ENCODE assay signal across 1 cellular context in the genomic region with DNA sequence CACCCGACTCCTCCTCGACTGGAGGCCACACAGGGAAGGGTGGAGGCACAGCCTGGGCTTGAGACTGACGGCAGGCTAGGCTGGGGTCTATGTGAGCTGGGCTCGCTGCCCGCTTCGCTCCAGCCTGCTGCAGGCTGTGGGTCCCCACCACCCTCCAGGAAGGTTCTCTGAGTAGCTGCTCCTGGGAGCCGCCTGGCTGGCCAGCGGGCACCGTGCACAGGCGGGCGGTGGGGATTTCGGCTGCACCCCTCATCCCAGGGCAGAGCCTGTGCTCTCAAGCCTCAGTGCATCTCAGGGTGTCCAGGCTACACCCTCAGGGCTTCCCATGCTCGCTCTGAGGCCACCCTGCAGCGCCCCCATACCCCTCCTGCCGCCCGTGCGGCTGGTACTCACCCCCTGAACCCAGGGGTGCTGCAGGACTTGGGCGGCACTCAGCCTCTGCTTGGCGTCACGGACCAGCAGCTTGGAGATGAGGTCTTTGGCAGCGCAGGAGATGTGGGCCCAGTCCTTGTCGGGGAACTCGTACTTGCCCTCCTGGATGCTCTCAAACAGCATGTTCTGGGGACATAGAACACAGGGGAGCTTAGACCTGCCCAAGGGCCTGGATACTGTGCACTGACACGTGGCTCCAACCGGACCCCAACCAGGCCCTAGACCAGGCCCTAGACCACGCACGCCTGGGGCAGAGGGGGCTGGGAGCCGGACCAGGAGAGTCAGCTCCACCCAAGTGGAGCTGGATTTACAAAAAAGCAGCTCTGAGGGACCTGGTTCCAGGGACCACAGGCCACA.
TF ChIP-seq lines count a peak whose summit lies in the region.

No MANE protein-coding gene starts in this region.

TF ChIP-seq in GM12878, 131 proteins besides CTCF, POLR2A, EP300 and RAD21:
- TF ChIP-seq ESRRA (IDR thresholded peaks at IDR 0.05; ENCODE audit: low read length) (no peak), STAT1 (conservative IDR thresholded peaks at IDR 0.05) (0 out of 2 replicates have a peak, but pooled peaks have one; percentile 9), POLR2AphosphoS5 (IDR thresholded peaks at IDR 0.05; ENCODE audit: low read length) (0 out of 2 replicates have a peak, but pooled peaks have one; percentile 37)
